13 cellular contexts compared by ENCODE assay signal in the genomic region with DNA sequence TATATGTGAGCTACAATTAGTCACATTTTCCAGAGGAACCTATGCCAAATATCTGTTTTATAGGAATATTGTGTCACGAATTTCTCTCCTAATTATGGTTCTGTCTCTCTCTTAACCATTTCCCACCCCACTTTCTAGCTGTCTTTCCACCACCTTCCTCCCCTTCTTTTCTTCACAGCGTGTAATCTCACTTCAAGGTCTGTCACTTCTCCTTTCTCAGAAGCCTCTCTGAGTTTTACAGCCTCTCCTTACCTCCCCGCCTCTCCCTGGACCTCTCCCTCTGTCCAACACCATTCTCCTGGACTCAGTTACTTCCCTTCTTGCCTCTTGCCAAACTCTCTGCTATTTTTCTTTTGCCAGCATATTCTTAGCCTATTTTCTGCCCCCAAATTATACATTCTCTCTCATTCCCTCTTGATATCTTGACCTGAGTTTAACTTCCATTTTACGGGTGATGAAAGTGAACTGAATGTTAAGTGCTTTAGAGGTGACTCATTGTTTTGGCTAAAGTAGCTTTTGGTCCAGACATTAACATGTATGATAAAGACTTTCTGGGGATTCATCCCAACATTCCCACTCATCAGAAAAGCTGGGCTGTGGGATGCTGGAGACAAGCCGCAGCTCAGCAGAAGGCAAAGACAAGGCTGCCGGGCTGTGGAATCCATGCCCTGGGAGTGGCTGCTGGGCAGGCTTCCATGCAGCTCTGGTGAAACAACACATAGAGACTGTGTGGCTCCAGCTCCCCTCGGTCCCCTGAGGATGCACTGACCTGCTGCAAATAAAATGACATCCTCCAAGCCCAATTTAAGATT.
DNase-seq lines count a peak whose midpoint lies in the region; ATAC-seq and TF ChIP-seq lines count a peak whose summit lies in the region.
"Had no signal": no experiment of that assay in that cellular context is flagged by ENCODE, and none has a peak within 500 bp of the region (broad histone marks: within the 10 kb centered on the region; RNA-seq: fewer than 3 reads in every experiment).

No MANE protein-coding gene starts in this region.

- H3K9me2 ChIP-seq in PC-9 (ENCODE audit: insufficient read depth) (no peaks in the 10 kb centered on the region), PC-3 (replicated peaks; ENCODE audit: low read length) (no peaks in the 10 kb centered on the region)

- DNase-seq in EL = peak; percentile 45
- DNase-seq in PC-9 = no peak
- DNase-seq in fibroblast of pulmonary artery (ENCODE audit: low read depth) = peak; percentile 18
- DNase-seq in posterior cingulate gyrus = peak in 7 of 10 donors; percentile 25 to 91 (median 42)
- no peak for DNase-seq in activated CD4-positive, alpha-beta memory T cell treated with anti-CD3 and anti-CD28 coated beads, Interleukin-2, amount 10 ng/mL, durations not matched to agents 7 days and 5 days
- no peak for DNase-seq in T1000 (lab: John Stamatoyannopoulos, UW)
- DNase-seq in PC-3 = no peak
- no peak for DNase-seq in natural killer cell treated with Interleukin-12 subunit alpha and Interleukin-12 subunit beta and Interleukin-15 and Interleukin-18, amount 100 ng/mL, for 72 hours (ENCODE audit: low spot score)
- DNase-seq: Calu3, cortex of kidney, NCI-H69, occipital lobe, T-helper 17 cell had no signal

- H3K27me3 ChIP-seq in PC-9 (ENCODE audit: insufficient read depth, low read depth) = no peaks in the 10 kb centered on the region
- H3K27me3 ChIP-seq in PC-3 (ENCODE audit: low read length) = peaks cover 68% of the 10 kb centered on the region

- H3K4me3 ChIP-seq in PC-9 (no peak overlapping the region), fibroblast of pulmonary artery (replicated peaks; ENCODE audit: low read depth, low read length) (no peak overlapping the region), PC-3 (ENCODE audit: low read length) (no peak overlapping the region)

- no peak overlapping the region for H3K27ac ChIP-seq in PC-9
- H3K27ac ChIP-seq in PC-3 (ENCODE audit: low read length) = no peak overlapping the region

- H4K20me1 ChIP-seq in PC-9 (ENCODE audit: insufficient read depth) = no peaks in the 10 kb centered on the region
- no peaks in the 10 kb centered on the region for H4K20me1 ChIP-seq in PC-3 (ENCODE audit: low read length)

- no peaks in the 10 kb centered on the region for H3K9me3 Mint-ChIP-seq in activated CD4-positive, alpha-beta memory T cell treated with anti-CD3 and anti-CD28 coated beads, Interleukin-2, amount 10 ng/mL, durations not matched to agents 7 days and 5 days
- H3K9me3 Mint-ChIP-seq in natural killer cell treated with Interleukin-12 subunit alpha and Interleukin-12 subunit beta and Interleukin-15 and Interleukin-18, amount 100 ng/mL, for 72 hours = no peaks in the 10 kb centered on the region

- no peaks in the 10 kb centered on the region for H3K27me3 Mint-ChIP-seq in activated CD4-positive, alpha-beta memory T cell treated with anti-CD3 and anti-CD28 coated beads, Interleukin-2, amount 10 ng/mL, durations not matched to agents 7 days and 5 days
- peaks cover 5 to 14% of the 10 kb centered on the region in 2 donors for H3K27me3 Mint-ChIP-seq in natural killer cell treated with Interleukin-12 subunit alpha and Interleukin-12 subunit beta and Interleukin-15 and Interleukin-18, amount 100 ng/mL, for 72 hours

- POLR2A ChIA-PET in PC-9 (lab: Charles Lee; ENCODE audit: unreplicated experiment) (no interaction called here), PC-3 (lab: Charles Lee; ENCODE audit: unreplicated experiment) (no interaction called here)
- POLR2A ChIA-PET in activated CD4-positive, alpha-beta memory T cell treated with anti-CD3 and anti-CD28 coated beads, Interleukin-2, amount 10 ng/mL, durations not matched to agents 7 days and 5 days (lab: Charles Lee) = no interaction called here

- H3K9me3 ChIP-seq in PC-9 (ENCODE audit: insufficient read depth, low read depth) (0 out of 2 replicates have a peak, but pooled peaks cover under 1% of the 10 kb centered on the region), PC-3 (ENCODE audit: low read length) (no peaks in the 10 kb centered on the region)

- H3K4me3 Mint-ChIP-seq in activated CD4-positive, alpha-beta memory T cell treated with anti-CD3 and anti-CD28 coated beads, Interleukin-2, amount 10 ng/mL, durations not matched to agents 7 days and 5 days = no peak overlapping the region
- H3K4me3 Mint-ChIP-seq in natural killer cell treated with Interleukin-12 subunit alpha and Interleukin-12 subunit beta and Interleukin-15 and Interleukin-18, amount 100 ng/mL, for 72 hours = no peak overlapping the region
- H3K4me3 Mint-ChIP-seq: T-helper 17 cell had no signal

- H3K9ac ChIP-seq in PC-3 (ENCODE audit: low read length) = no peak overlapping the region

- H3K27ac Mint-ChIP-seq in activated CD4-positive, alpha-beta memory T cell treated with anti-CD3 and anti-CD28 coated beads, Interleukin-2, amount 10 ng/mL, durations not matched to agents 7 days and 5 days = no peak overlapping the region
- no peak overlapping the region for H3K27ac Mint-ChIP-seq in natural killer cell treated with Interleukin-12 subunit alpha and Interleukin-12 subunit beta and Interleukin-15 and Interleukin-18, amount 100 ng/mL, for 72 hours
- H3K27ac Mint-ChIP-seq: T-helper 17 cell had no signal

- BruUV-seq in PC-9 (replicated peaks; lab: Mats Ljungman, UMichigan) = no TSS peak
- no TSS peak for BruUV-seq in PC-3 (replicated peaks; lab: Mats Ljungman, UMichigan)

- H3K4me1 Mint-ChIP-seq in activated CD4-positive, alpha-beta memory T cell treated with anti-CD3 and anti-CD28 coated beads, Interleukin-2, amount 10 ng/mL, durations not matched to agents 7 days and 5 days = no peaks in the 10 kb centered on the region
- H3K4me1 Mint-ChIP-seq in natural killer cell treated with Interleukin-12 subunit alpha and Interleukin-12 subunit beta and Interleukin-15 and Interleukin-18, amount 100 ng/mL, for 72 hours (ENCODE audit: low read depth in 2 of 2) = no peaks in the 10 kb centered on the region
- H3K4me1 Mint-ChIP-seq: T-helper 17 cell had no signal

- H3K36me3 Mint-ChIP-seq in activated CD4-positive, alpha-beta memory T cell treated with anti-CD3 and anti-CD28 coated beads, Interleukin-2, amount 10 ng/mL, durations not matched to agents 7 days and 5 days (ENCODE audit: low read depth) = no peaks in the 10 kb centered on the region
- H3K36me3 Mint-ChIP-seq in natural killer cell treated with Interleukin-12 subunit alpha and Interleukin-12 subunit beta and Interleukin-15 and Interleukin-18, amount 100 ng/mL, for 72 hours = no peaks in the 10 kb centered on the region

- H3K4me2 ChIP-seq in PC-9 = peak overlapping the region; percentile 29
- no peak overlapping the region for H3K4me2 ChIP-seq in PC-3 (ENCODE audit: low read length)

- intact Hi-C loops in PC-9 (cut with micrococcal nuclease; ENCODE audit: unreplicated experiment) (no loop called here), posterior cingulate gyrus (cut with DNase I) (no loop called here), PC-3 (cut with micrococcal nuclease) (no loop called here)

- H3K36me3 ChIP-seq in PC-9 (ENCODE audit: low read depth) (no peaks in the 10 kb centered on the region), PC-3 (ENCODE audit: low read depth, low read length) (no peaks in the 10 kb centered on the region)

- no peak for ATAC-seq in PC-3
- no peak for ATAC-seq in natural killer cell treated with Interleukin-12 subunit alpha and Interleukin-12 subunit beta and Interleukin-15 and Interleukin-18, amount 100 ng/mL, for 72 hours
- ATAC-seq: T-helper 17 cell had no signal

- H2AFZ ChIP-seq in PC-9 = peak overlapping the region; percentile 46
- no peak overlapping the region for H2AFZ ChIP-seq in PC-3 (ENCODE audit: low read length)

- H3F3A ChIP-seq in PC-9 (ENCODE audit: insufficient read depth, low read depth) = no peaks in the 10 kb centered on the region
- no peaks in the 10 kb centered on the region for H3F3A ChIP-seq in PC-3 (ENCODE audit: low read length, unreplicated experiment)

- H3K79me2 ChIP-seq in PC-9 (ENCODE audit: low read depth) (no peaks in the 10 kb centered on the region), PC-3 (ENCODE audit: low read length) (no peaks in the 10 kb centered on the region)

- H3K4me1 ChIP-seq in PC-9 (replicated peaks; ENCODE audit: insufficient read depth) (peaks cover 8% of the 10 kb centered on the region), PC-3 (ENCODE audit: insufficient read depth, low read length) (no peaks in the 10 kb centered on the region)

- CTCF ChIA-PET in PC-9 (lab: Charles Lee) = interaction anchor here (0.7 kb wide), 1 partner anchor 227 kb away, joined by 4 read pairs; no protein-coding TSS in a partner anchor
- CTCF ChIA-PET in activated CD4-positive, alpha-beta memory T cell treated with anti-CD3 and anti-CD28 coated beads, Interleukin-2, amount 10 ng/mL, durations not matched to agents 7 days and 5 days (lab: Charles Lee) = no interaction called here
- CTCF ChIA-PET in PC-3 (lab: Charles Lee) = no interaction called here

- no peak for TF ChIP-seq CTCF in PC-9 (conservative IDR thresholded peaks at IDR 0.05)
- TF ChIP-seq CTCF in fibroblast of pulmonary artery (IDR thresholded peaks at IDR 0.05; ENCODE audit: low read length, missing control alignments) = no peak
- no peak for TF ChIP-seq CTCF in PC-3 (conservative IDR thresholded peaks at IDR 0.05; ENCODE audit: low read depth, low read length)

Comparison
In these comparisons a context has a peak if more than half of its experiments do, and no peak if none do; other contexts are left out.
1. DNase-seq: peak in EL (single experiment), fibroblast of pulmonary artery (single experiment) and posterior cingulate gyrus (7 of 10); none in PC-9 (0 of 2), activated CD4-positive, alpha-beta memory T cell treated with anti-CD3 and anti-CD28 coated beads, Interleukin-2, amount 10 ng/mL, durations not matched to agents 7 days and 5 days (single experiment), T1000 (single experiment), PC-3 (single experiment) and natural killer cell treated with Interleukin-12 subunit alpha and Interleukin-12 subunit beta and Interleukin-15 and Interleukin-18, amount 100 ng/mL, for 72 hours (single experiment).